9 cellular contexts compared by ENCODE assay signal in genomic region chr1:28885982-28886730, GRCh38. TPM values are rescaled to one million over a fixed set of nuclear protein-coding genes. Genes with fewer than 3 reads are reported as not detected.
A peak's percentile ranks its signal among the peaks of the same experiment; 100 is the strongest.
DNase-seq lines count a peak whose midpoint lies in the region; ATAC-seq lines count a peak whose summit lies in the region.
"Had no signal": no experiment of that assay in that cellular context is flagged by ENCODE, and none has a peak within 500 bp of the region (broad histone marks: within the 10 kb centered on the region; RNA-seq: fewer than 3 reads in every experiment).

No MANE protein-coding gene starts in this region.

- H3K27me3 Mint-ChIP-seq in activated CD4-positive, alpha-beta T cell treated with anti-CD3 and anti-CD28 coated beads for 36 hours = no peaks in the 10 kb centered on the region
- H3K27me3 Mint-ChIP-seq in T-helper 17 cell = no peaks in the 10 kb centered on the region
- no peaks in the 10 kb centered on the region for H3K27me3 Mint-ChIP-seq in stimulated activated naive CD8-positive, alpha-beta T cell treated with anti-CD3 and anti-CD28 coated beads, Interleukin-15, amount 100 ng/mL, for 72 hours

- peaks cover 3% of the 10 kb centered on the region for H3K36me3 ChIP-seq in iPS-15b (ENCODE audit: control insufficient read depth, insufficient read depth, low read length)
- H3K36me3 ChIP-seq: SJSA1 had no signal

- no peaks in the 10 kb centered on the region for H3K9me3 Mint-ChIP-seq in activated CD4-positive, alpha-beta T cell treated with anti-CD3 and anti-CD28 coated beads for 36 hours (ENCODE audit: low read depth)
- H3K9me3 Mint-ChIP-seq in stimulated activated naive CD8-positive, alpha-beta T cell treated with anti-CD3 and anti-CD28 coated beads, Interleukin-15, amount 100 ng/mL, for 72 hours = no peaks in the 10 kb centered on the region

- peaks cover 46% of the 10 kb centered on the region for H3K4me1 Mint-ChIP-seq in activated CD4-positive, alpha-beta T cell treated with anti-CD3 and anti-CD28 coated beads for 36 hours
- peaks cover 52% of the 10 kb centered on the region for H3K4me1 Mint-ChIP-seq in T-helper 17 cell
- peaks cover 77% of the 10 kb centered on the region for H3K4me1 Mint-ChIP-seq in stimulated activated naive CD8-positive, alpha-beta T cell treated with anti-CD3 and anti-CD28 coated beads, Interleukin-15, amount 100 ng/mL, for 72 hours

- no peak overlapping the region for H3K9ac ChIP-seq in iPS-15b (ENCODE audit: low read depth, low read length)

- POLR2A ChIA-PET in activated CD4-positive, alpha-beta T cell treated with anti-CD3 and anti-CD28 coated beads for 36 hours (lab: Charles Lee) = no interaction called here

- no peak for DNase-seq in activated CD4-positive, alpha-beta T cell treated with anti-CD3 and anti-CD28 coated beads for 36 hours
- DNase-seq in activated CD4-positive, alpha-beta T cell treated with anti-CD3 and anti-CD28 coated beads for 4 hours = no peak
- DNase-seq in T-helper 17 cell (no peak), GDM1 (lab: John Stamatoyannopoulos, UW) (no peak), SW 1271 (lab: John Stamatoyannopoulos, UW) (no peak), NCI-H1092 treated with DMSO at 0.1 percent for 48 hours (lab: John Stamatoyannopoulos, UW) (no peak)
- DNase-seq in stimulated activated naive CD8-positive, alpha-beta T cell treated with anti-CD3 and anti-CD28 coated beads, Interleukin-15, amount 100 ng/mL, for 72 hours = no peak

- H3K9me3 ChIP-seq in T-helper 17 cell (ENCODE audit: control insufficient read depth, low read length, poor library complexity, severe bottlenecking) = no peaks in the 10 kb centered on the region
- no peaks in the 10 kb centered on the region for H3K9me3 ChIP-seq in iPS-15b (ENCODE audit: control insufficient read depth, insufficient read depth, low read length)
- H3K9me3 ChIP-seq: SJSA1 had no signal

- intact Hi-C loops in activated CD4-positive, alpha-beta T cell treated with anti-CD3 and anti-CD28 coated beads for 36 hours (cut with DNase I, micrococcal nuclease) = loop anchor here (1.0 to 5.0 kb wide), 12 partner anchors 29 to 1831 kb away; partner anchors contain the start of genes SRSF4 (in 2 of the 2) and TMEM200B (in 1 of the 2)

- peaks cover 8% of the 10 kb centered on the region for H3K27me3 ChIP-seq in iPS-15b (ENCODE audit: control insufficient read depth, insufficient read depth, low read length)

- CTCF ChIA-PET in activated CD4-positive, alpha-beta T cell treated with anti-CD3 and anti-CD28 coated beads for 36 hours (lab: Charles Lee) = interaction anchor here (0.9 to 1.5 kb wide), 2 partner anchors 10 to 294 kb away, joined by 3 to 7 read pairs; no protein-coding TSS in a partner anchor

- peak overlapping the region; percentile 88 for H3K27ac Mint-ChIP-seq in activated CD4-positive, alpha-beta T cell treated with anti-CD3 and anti-CD28 coated beads for 36 hours
- H3K27ac Mint-ChIP-seq in T-helper 17 cell = peak overlapping the region; percentile 93
- H3K27ac Mint-ChIP-seq in stimulated activated naive CD8-positive, alpha-beta T cell treated with anti-CD3 and anti-CD28 coated beads, Interleukin-15, amount 100 ng/mL, for 72 hours = peak overlapping the region; percentile 93 to 95

- H3K4me1 ChIP-seq in iPS-15b (ENCODE audit: control insufficient read depth, insufficient read depth, low read length) = peaks cover 24% of the 10 kb centered on the region

- H3K36me3 Mint-ChIP-seq in activated CD4-positive, alpha-beta T cell treated with anti-CD3 and anti-CD28 coated beads for 36 hours (ENCODE audit: low read depth) = no peaks in the 10 kb centered on the region
- peaks cover 2% of the 10 kb centered on the region for H3K36me3 Mint-ChIP-seq in T-helper 17 cell (ENCODE audit: low read depth)

- ATAC-seq in activated CD4-positive, alpha-beta T cell treated with anti-CD3 and anti-CD28 coated beads for 36 hours = no peak
- ATAC-seq in T-helper 17 cell = no peak
- ATAC-seq in stimulated activated naive CD8-positive, alpha-beta T cell treated with anti-CD3 and anti-CD28 coated beads, Interleukin-15, amount 100 ng/mL, for 72 hours = no peak

- H3K4me3 ChIP-seq in iPS-15b (ENCODE audit: low read depth, low read length) = peak overlapping the region; percentile 91

- H3K4me3 Mint-ChIP-seq in activated CD4-positive, alpha-beta T cell treated with anti-CD3 and anti-CD28 coated beads for 36 hours = peak overlapping the region; percentile 90
- H3K4me3 Mint-ChIP-seq in T-helper 17 cell = peak overlapping the region; percentile 94
- H3K4me3 Mint-ChIP-seq in stimulated activated naive CD8-positive, alpha-beta T cell treated with anti-CD3 and anti-CD28 coated beads, Interleukin-15, amount 100 ng/mL, for 72 hours = peak overlapping the region; percentile 87 to 93

RNA-seq across cellular contexts. Expression of gene EPB41, which starts 28.2 kb away (rescaled TPM):
- total RNA-seq in activated CD4-positive, alpha-beta T cell treated with anti-CD3 and anti-CD28 coated beads for 36 hours = 100 to 1,000 TPM in 1 of 2 experiments, 10 to 100 TPM in 1; 75.5 to 130 TPM
- 100 to 1,000 TPM; 193 to 221 TPM for total RNA-seq in T-helper 17 cell
